Comparison of ENCODE assay signal across 18 cellular contexts in the genomic region with DNA sequence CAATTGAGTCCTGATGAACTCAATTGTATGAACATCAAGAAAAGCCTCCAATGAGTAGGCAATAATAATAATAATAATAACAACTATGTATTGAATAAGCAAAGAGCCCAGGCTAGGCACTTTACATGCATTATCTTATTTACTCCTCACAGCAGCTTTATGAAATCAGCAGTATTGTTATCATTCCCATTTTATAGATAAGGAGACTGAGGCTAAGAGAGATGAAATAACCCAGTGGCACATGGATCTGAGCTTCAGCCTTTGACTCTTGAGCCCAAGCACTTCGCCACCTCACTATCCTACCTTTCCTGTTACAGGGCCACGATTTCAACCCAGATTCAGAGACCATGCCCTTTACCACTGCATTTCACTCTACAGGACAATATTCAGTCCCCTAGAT. TPM values are rescaled to one million over a fixed set of nuclear protein-coding genes. Genes with fewer than 3 reads are reported as not detected.
DNase-seq lines count a peak whose midpoint lies in the region; ATAC-seq and TF ChIP-seq lines count a peak whose summit lies in the region.
"Had no signal": no experiment of that assay in that cellular context is flagged by ENCODE, and none has a peak within 500 bp of the region (broad histone marks: within the 10 kb centered on the region; RNA-seq: fewer than 3 reads in every experiment).

No MANE protein-coding gene starts in this region.

- H3K4me3 ChIP-seq in BLaER1 treated with 17β-estradiol and CSF1 and Interleukin-3, amounts not matched to agents 10 nM and 100 nM, result no peak overlapping the region
- H3K4me3 ChIP-seq: HAP-1, spleen, transverse colon had no signal

- no peak for DNase-seq in CD4-positive, alpha-beta T cell
- DNase-seq in activated CD8-positive, alpha-beta T cell treated with anti-CD3 and anti-CD28 coated beads for 36 hours, result no peak
- DNase-seq in immature natural killer cell, result no peak
- no peak for DNase-seq in stimulated activated CD4-positive, alpha-beta T cell treated with anti-CD3 and anti-CD28 coated beads, Interleukin-1b, Interleukin-23, amount 100 ng/mL, for 48 hours
- no peak for DNase-seq in mesothelial cell of epicardium (ENCODE audit: low spot score in 2 of 2, unreplicated experiment in 2 of 2)
- DNase-seq: central memory CD4-positive, alpha-beta T cell; DMS153; effector memory CD8-positive, alpha-beta T cell; NCI-H748 treated with DMSO at 0.1 percent for 48 hours; nephron progenitor cell; spleen; transverse colon had no signal

- CTCF ChIA-PET in CD4-positive, alpha-beta T cell (lab: Charles Lee), result no interaction called here
- CTCF ChIA-PET in activated CD8-positive, alpha-beta T cell treated with anti-CD3 and anti-CD28 coated beads for 36 hours (lab: Charles Lee), result interaction anchor here (1.0 to 2.1 kb wide), 2 partner anchors 54 to 114 kb away, joined by 3 to 8 read pairs; no protein-coding TSS in a partner anchor

- peak overlapping the region; percentile 90 for H3K4me3 Mint-ChIP-seq in CD4-positive, alpha-beta T cell
- H3K4me3 Mint-ChIP-seq in activated CD8-positive, alpha-beta T cell treated with anti-CD3 and anti-CD28 coated beads for 36 hours, result peak overlapping the region; percentile 16
- H3K4me3 Mint-ChIP-seq in immature natural killer cell, result peak overlapping the region in 3 of 5 donors; percentile 14 to 91 (median 31)
- H3K4me3 Mint-ChIP-seq in mesothelial cell of epicardium, result no peak overlapping the region
- H3K4me3 Mint-ChIP-seq: memory B cell, nephron progenitor cell had no signal

- peaks cover 81 to 97% (median 96%) of the 10 kb centered on the region in 11 experiments for H3K27me3 ChIP-seq in BLaER1 treated with 17β-estradiol and CSF1 and Interleukin-3, amounts not matched to agents 10 nM and 100 nM
- no peaks in the 10 kb centered on the region for H3K27me3 ChIP-seq in CD4-positive, alpha-beta T cell (ENCODE audit: control insufficient read depth, insufficient read depth, low read length)

- H3K4me1 ChIP-seq in BLaER1 treated with 17β-estradiol and CSF1 and Interleukin-3, amounts not matched to agents 10 nM and 100 nM, result peaks cover 26 to 87% (median 50%) of the 10 kb centered on the region in 10 experiments; a peak in 19 of 20 replicates

- intact Hi-C loops in CD4-positive, alpha-beta T cell (cut with DNase I, micrococcal nuclease), result loop anchor here (5.0 kb wide), 2 partner anchors 88 to 92 kb away; partner anchors contain the start of gene ZNF280C (in 1 of the 2)
- intact Hi-C loops in activated CD8-positive, alpha-beta T cell treated with anti-CD3 and anti-CD28 coated beads for 36 hours (cut with micrococcal nuclease), result loop anchor here (5.0 kb wide), 1 partner anchor 93 kb away; no protein-coding TSS in a partner anchor

- peak overlapping the region in 6 of 11 experiments; percentile 68 to 86 (median 72); a peak in 9 of 22 replicates for H3K4me2 ChIP-seq in BLaER1 treated with 17β-estradiol and CSF1 and Interleukin-3, amounts not matched to agents 10 nM and 100 nM

- H3K27ac ChIP-seq in BLaER1 treated with 17β-estradiol and CSF1 and Interleukin-3, amounts not matched to agents 10 nM and 100 nM, result peak overlapping the region in 4 of 11 experiments; percentile 69 to 82 (median 78); a peak in 6 of 22 replicates
- H3K27ac ChIP-seq in CD4-positive, alpha-beta T cell (ENCODE audit: low read depth, low read length), result no peak overlapping the region
- H3K27ac ChIP-seq: VCaP had no signal

- H3K27me3 Mint-ChIP-seq in CD4-positive, alpha-beta T cell, result no peaks in the 10 kb centered on the region
- H3K27me3 Mint-ChIP-seq in activated CD8-positive, alpha-beta T cell treated with anti-CD3 and anti-CD28 coated beads for 36 hours, result no peaks in the 10 kb centered on the region
- H3K27me3 Mint-ChIP-seq in immature natural killer cell (ENCODE audit: low read depth in 3 of 3) (peaks cover 0 to 6% (median 3%) of the 10 kb centered on the region in 3 donors), mesothelial cell of epicardium (ENCODE audit: low read depth) (peaks cover 2% of the 10 kb centered on the region)
- H3K27me3 Mint-ChIP-seq: effector memory CD8-positive, alpha-beta T cell; memory B cell had no signal

- H3K9ac ChIP-seq in BLaER1 treated with 17β-estradiol and CSF1 and Interleukin-3, amounts not matched to agents 10 nM and 100 nM, result no peak overlapping the region

- no peaks in the 10 kb centered on the region for H3K9me3 Mint-ChIP-seq in CD4-positive, alpha-beta T cell
- no peaks in the 10 kb centered on the region for H3K9me3 Mint-ChIP-seq in activated CD8-positive, alpha-beta T cell treated with anti-CD3 and anti-CD28 coated beads for 36 hours
- H3K9me3 Mint-ChIP-seq in immature natural killer cell (no peaks in the 10 kb centered on the region), mesothelial cell of epicardium (peaks cover 14% of the 10 kb centered on the region)
- H3K9me3 Mint-ChIP-seq: effector memory CD8-positive, alpha-beta T cell; memory B cell had no signal

- POLR2A ChIA-PET in CD4-positive, alpha-beta T cell (lab: Charles Lee), result interaction anchor here (1.8 kb wide), 1 partner anchor 88 kb away, joined by 5 read pairs; no protein-coding TSS in a partner anchor
- POLR2A ChIA-PET in activated CD8-positive, alpha-beta T cell treated with anti-CD3 and anti-CD28 coated beads for 36 hours (lab: Charles Lee), result no interaction called here

- peaks cover 36% of the 10 kb centered on the region for H3K36me3 Mint-ChIP-seq in CD4-positive, alpha-beta T cell (ENCODE audit: low read depth)
- peaks cover 34% of the 10 kb centered on the region for H3K36me3 Mint-ChIP-seq in activated CD8-positive, alpha-beta T cell treated with anti-CD3 and anti-CD28 coated beads for 36 hours (ENCODE audit: low read depth)
- peaks cover 3 to 9% (median 4%) of the 10 kb centered on the region in 3 donors for H3K36me3 Mint-ChIP-seq in immature natural killer cell
- H3K36me3 Mint-ChIP-seq in mesothelial cell of epicardium, result peaks cover 2% of the 10 kb centered on the region
- H3K36me3 Mint-ChIP-seq: memory B cell had no signal

- no peaks in the 10 kb centered on the region for H3K36me3 ChIP-seq in BLaER1 treated with 17β-estradiol and CSF1 and Interleukin-3, amounts not matched to agents 10 nM and 100 nM
- H3K36me3 ChIP-seq: HAP-1, spleen, transverse colon had no signal

- peaks cover 0 to 20% (median 12%) of the 10 kb centered on the region in 11 experiments; a peak in 12 of 22 replicates for H3K9me3 ChIP-seq in BLaER1 treated with 17β-estradiol and CSF1 and Interleukin-3, amounts not matched to agents 10 nM and 100 nM (replicated peaks in 1 of 11)
- no peaks in the 10 kb centered on the region for H3K9me3 ChIP-seq in CD4-positive, alpha-beta T cell (ENCODE audit: control insufficient read depth, low read length)
- H3K9me3 ChIP-seq: HAP-1, spleen, transverse colon had no signal

- H3K4me1 Mint-ChIP-seq in CD4-positive, alpha-beta T cell (ENCODE audit: low read depth), result peaks cover 66% of the 10 kb centered on the region
- peaks cover 51% of the 10 kb centered on the region for H3K4me1 Mint-ChIP-seq in activated CD8-positive, alpha-beta T cell treated with anti-CD3 and anti-CD28 coated beads for 36 hours (ENCODE audit: low read depth)
- H3K4me1 Mint-ChIP-seq in immature natural killer cell (peaks cover 53 to 59% of the 10 kb centered on the region in 2 donors), mesothelial cell of epicardium (peaks cover 42% of the 10 kb centered on the region)

- H3K27ac Mint-ChIP-seq in CD4-positive, alpha-beta T cell, result peak overlapping the region; percentile 91
- peak overlapping the region; percentile 55 for H3K27ac Mint-ChIP-seq in activated CD8-positive, alpha-beta T cell treated with anti-CD3 and anti-CD28 coated beads for 36 hours
- H3K27ac Mint-ChIP-seq in immature natural killer cell (peak overlapping the region in 4 of 6 donors; percentile 16 to 96 (median 84)), mesothelial cell of epicardium (no peak overlapping the region)
- H3K27ac Mint-ChIP-seq: nephron progenitor cell had no signal

- no peak for TF ChIP-seq CTCF in CD4-positive, alpha-beta T cell (IDR thresholded peaks at IDR 0.05)
- TF ChIP-seq CTCF in activated CD8-positive, alpha-beta T cell treated with anti-CD3 and anti-CD28 coated beads for 36 hours (IDR thresholded peaks at IDR 0.05), result no peak
- no peak for TF ChIP-seq CTCF in mesothelial cell of epicardium (IDR thresholded peaks at IDR 0.05; ENCODE audit: unreplicated experiment)

- peaks cover 0 to 5% (median 0%) of the 10 kb centered on the region in 11 experiments; a peak in 4 of 22 replicates for H4K20me1 ChIP-seq in BLaER1 treated with 17β-estradiol and CSF1 and Interleukin-3, amounts not matched to agents 10 nM and 100 nM

- ATAC-seq in CD4-positive, alpha-beta T cell (ENCODE audit: poor library complexity), result no peak
- no peak for ATAC-seq in activated CD8-positive, alpha-beta T cell treated with anti-CD3 and anti-CD28 coated beads for 36 hours
- ATAC-seq in HG02938 (IDR thresholded peaks at IDR 0.05; ENCODE audit: unreplicated experiment), result no peak
- ATAC-seq: effector memory CD8-positive, alpha-beta T cell had no signal

RNA-seq across cellular contexts. Expression of gene RAB33A, which starts 3.2 kb away (rescaled TPM):
- total RNA-seq in CD4-positive, alpha-beta T cell, result 10 to 100 TPM; 14.4 to 14.8 TPM
- total RNA-seq in activated CD8-positive, alpha-beta T cell treated with anti-CD3 and anti-CD28 coated beads for 36 hours, result 10 to 100 TPM; 28.2 to 28.8 TPM
- 10 to 100 TPM; 10.5 to 20.9 (median 15.1) TPM for polyA plus RNA-seq in immature natural killer cell
- 4.2 to 4.6 TPM (median 4.3 TPM) in 3 replicates for total RNA-seq in mesothelial cell of epicardium
- polyA plus RNA-seq: keratinocyte had no signal

RNA-seq across cellular contexts. Expression of gene AIFM1, which starts 9.3 kb away (rescaled TPM):
- 1 to 10 TPM; 6.1 to 6.4 TPM for total RNA-seq in CD4-positive, alpha-beta T cell
- total RNA-seq in activated CD8-positive, alpha-beta T cell treated with anti-CD3 and anti-CD28 coated beads for 36 hours, result 10 to 100 TPM; 51.5 to 54.3 TPM
- polyA plus RNA-seq in immature natural killer cell, result 10 to 100 TPM; 20.1 to 31.0 (median 29.0) TPM
- total RNA-seq in mesothelial cell of epicardium, result 31.3 to 34.6 TPM (median 32.1 TPM) in 3 replicates
